Comparison of ENCODE assay signal across 32 cellular contexts in genomic region chrX:122940199-122940598, GRCh38.
"Had no signal": no experiment of that assay in that cellular context is flagged by ENCODE, and none has a peak within 500 bp of the region (broad histone marks: within the 10 kb centered on the region; RNA-seq: fewer than 3 reads in every experiment).

No MANE protein-coding gene starts in this region.

- H3K36me3 ChIP-seq: adrenal gland, ascending aorta, brain microvascular endothelial cell, breast epithelium, cardiac muscle cell had no signal

- H3K27me3 ChIP-seq: adrenal gland, ascending aorta, body of pancreas, brain microvascular endothelial cell, breast epithelium, cardiac muscle cell had no signal

- H3K9me3 ChIP-seq: adrenal gland, ascending aorta, body of pancreas, breast epithelium had no signal

- ATAC-seq: activated naive CD4-positive, alpha-beta T cell treated with anti-CD3 and anti-CD28 coated beads, Interleukin-2, amount 50 U/mL, for 72 hours; activated naive CD8-positive, alpha-beta T cell treated with anti-CD3 and anti-CD28 coated beads, Interleukin-2, amount 50 U/mL, for 24 hours; activated T-cell treated with anti-CD3 and anti-CD28 coated beads, Interleukin-2, amount 50 U/mL, for 4 hours; activated T-cell treated with anti-CD3 and anti-CD28 coated beads, Interleukin-2, amount 50 U/mL, for 72 hours; activated T-helper 17 cell treated with anti-CD3 and anti-CD28 coated beads, Interleukin-2, amount 50 U/mL, for 72 hours; body of pancreas had no signal

- H3K4me1 ChIP-seq: adrenal gland, ascending aorta, body of pancreas, breast epithelium had no signal

- H3K27ac ChIP-seq: adrenal gland, ascending aorta, body of pancreas, brain microvascular endothelial cell, breast epithelium, cardiac muscle cell had no signal

- DNase-seq: activated effector memory CD4-positive, alpha-beta T cell treated with anti-CD3 and anti-CD28 coated beads, Interleukin-2, amount 50 U/mL, for 16 hours; activated effector memory CD4-positive, alpha-beta T cell treated with Interleukin-2 at 50 U/mL for 16 hours; activated gamma-delta T cell; activated gamma-delta T cell treated with Interleukin-2 at 50 U/mL for 16 hours; activated naive CD4-positive, alpha-beta T cell; activated naive CD4-positive, alpha-beta T cell treated with anti-CD3 and anti-CD28 coated beads for 36 hours; activated naive CD4-positive, alpha-beta T cell treated with anti-CD3 and anti-CD28 coated beads, Interleukin-2, amount 10 ng/mL, durations not matched to agents 7 days and 5 days; activated naive CD4-positive, alpha-beta T cell treated with anti-CD3 and anti-CD28 coated beads, Interleukin-2, amount 50 U/mL, for 16 hours; activated naive CD4-positive, alpha-beta T cell treated with Interleukin-2 at 50 U/mL for 16 hours; activated naive CD8-positive, alpha-beta T cell treated with anti-CD3 and anti-CD28 coated beads for 36 hours; activated naive CD8-positive, alpha-beta T cell treated with anti-CD3 and anti-CD28 coated beads, Interleukin-2, amount 10 ng/mL, durations not matched to agents 7 days and 5 days; activated naive CD8-positive, alpha-beta T cell treated with anti-CD3 and anti-CD28 coated beads, Interleukin-2, amount 50 U/mL, for 24 hours; activated T-cell treated with anti-CD3 and anti-CD28 coated beads, Interleukin-2, amount 50 U/mL, for 1 hour; activated T-cell treated with anti-CD3 and anti-CD28 coated beads, Interleukin-2, amount 50 U/mL, for 24 hours; activated T-cell treated with anti-CD3 and anti-CD28 coated beads, Interleukin-2, amount 50 U/mL, for 4 hours; activated T-cell treated with anti-CD3 and anti-CD28 coated beads, Interleukin-2, amount 50 U/mL, for 72 hours; adrenal gland; amniotic stem cell; amygdala; anterior cingulate cortex; aorta; body of pancreas; brain microvascular endothelial cell; caudate nucleus; central memory CD4-positive, alpha-beta T cell; cerebellar nuclear complex had no signal

- FAIRE-seq: bronchial epithelial cell had no signal

- H3K4me3 ChIP-seq: adrenal gland, ascending aorta, body of pancreas, breast epithelium, cardiac muscle cell had no signal
